ENCODE assay signal across 19 cellular contexts in the genomic region with DNA sequence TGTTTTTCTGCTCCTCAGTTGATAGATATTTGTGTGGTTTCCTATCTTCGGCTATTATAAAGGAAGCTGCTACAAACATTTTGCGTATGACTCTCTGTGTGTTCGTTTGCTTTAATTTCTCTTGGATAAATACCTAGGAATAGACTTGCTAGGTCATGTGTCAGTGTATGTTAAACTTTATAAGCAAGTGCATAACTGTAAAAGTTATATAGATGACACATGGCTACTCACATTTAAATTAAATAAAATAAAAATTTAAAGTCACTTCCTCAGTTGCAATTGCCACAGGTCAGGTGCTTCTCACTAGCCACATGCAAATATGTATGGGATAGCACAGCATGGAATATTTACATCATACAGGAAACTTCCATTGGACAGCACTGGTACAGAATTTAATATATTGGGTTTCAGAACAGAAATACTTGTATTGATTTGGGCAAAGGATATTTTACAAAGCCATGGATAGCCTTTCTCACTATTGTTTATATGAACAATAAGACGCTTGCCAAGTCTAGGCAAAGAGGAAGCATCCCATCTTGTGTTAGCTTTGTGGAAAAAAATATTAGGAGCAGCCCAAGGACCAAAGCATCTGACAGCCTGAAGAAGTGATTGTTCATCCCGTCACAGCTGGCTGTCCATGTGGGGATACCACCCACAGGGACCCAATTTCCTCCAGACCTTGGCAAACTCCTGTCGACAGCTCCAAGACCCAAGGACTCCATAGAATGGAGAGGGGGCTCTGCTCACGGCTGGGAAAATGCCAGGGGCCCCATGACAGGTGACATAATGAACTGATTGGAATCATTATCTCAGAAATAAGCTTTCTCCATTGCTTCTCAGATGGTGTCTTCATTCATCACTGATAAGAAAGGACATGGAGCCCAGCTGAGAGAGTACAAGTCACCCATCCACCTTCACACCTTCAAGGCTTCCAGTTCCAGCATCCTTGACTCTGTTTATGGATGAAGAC.
"Had no signal": no experiment of that assay in that cellular context is flagged by ENCODE, and none has a peak within 500 bp of the region (broad histone marks: within the 10 kb centered on the region; RNA-seq: fewer than 3 reads in every experiment).

No MANE protein-coding gene starts in this region.

- ATAC-seq: activated CD4-positive, CD25-positive, alpha-beta regulatory T cell treated with anti-CD3 and anti-CD28 coated beads, Interleukin-2, amount 50 U/mL, for 24 hours; body of pancreas; gastroesophageal sphincter; heart left ventricle; lower lobe of right lung; right lobe of liver; stimulated activated effector memory CD8-positive, alpha-beta T cell treated with anti-CD3 and anti-CD28 coated beads, Interleukin-12 subunit alpha, Interleukin-12 subunit beta, amount 100 ng/mL, for 72 hours; stimulated activated naive CD8-positive, alpha-beta T cell treated with anti-CD3 and anti-CD28 coated beads, Interleukin-15, amount 100 ng/mL, for 72 hours had no signal

- H3K4me1 ChIP-seq: body of pancreas, gastroesophageal sphincter, heart left ventricle, lower lobe of right lung, right lobe of liver, vagina had no signal

- H3K27me3 ChIP-seq: body of pancreas, neutrophil, right lobe of liver, vagina had no signal

- DNase-seq: activated CD4-positive, alpha-beta memory T cell treated with anti-CD3 and anti-CD28 coated beads, Interleukin-2, amount 10 ng/mL, durations not matched to agents 7 days and 5 days; activated CD4-positive, alpha-beta T cell treated with anti-CD3 and anti-CD28 coated beads, Interleukin-2, amount 10 ng/mL, durations not matched to agents 24 days and 14 days; activated gamma-delta T cell treated with Interleukin-2 at 50 U/mL for 16 hours; body of pancreas; heart left ventricle; islet precursor cell; lower lobe of right lung; small intestine; stimulated activated CD4-positive, alpha-beta T cell treated with anti-CD3 and anti-CD28 coated beads, Interleukin-2, amount 100 ng/mL, for 24 hours; stimulated activated naive CD8-positive, alpha-beta T cell treated with anti-CD3 and anti-CD28 coated beads, Interleukin-15, amount 100 ng/mL, for 72 hours; trophoblast cell had no signal

- H3K9me3 ChIP-seq: body of pancreas, gastroesophageal sphincter, heart left ventricle, lower lobe of right lung, neutrophil, right lobe of liver, vagina had no signal

- H3K36me3 ChIP-seq: gastroesophageal sphincter, heart left ventricle, lower lobe of right lung, neutrophil, right lobe of liver, vagina had no signal

- H3K4me3 ChIP-seq: body of pancreas, gastroesophageal sphincter, heart left ventricle, lower lobe of right lung, right lobe of liver, vagina had no signal

- H3K27ac ChIP-seq: epithelial cell of prostate, gastroesophageal sphincter, heart left ventricle, lower lobe of right lung, neutrophil, right lobe of liver, vagina, VCaP had no signal
